1 cellular context compared by ENCODE assay signal in genomic region chr14:21308479-21309237, GRCh38.
TF ChIP-seq lines count a peak whose summit lies in the region.

No MANE protein-coding gene starts in this region.

TF ChIP-seq in HepG2, 621 proteins besides CTCF, POLR2A, EP300 and RAD21 (continued from another document and continues in another):
- TF ChIP-seq ZBTB44 (CRISPR knock-in tag; IDR thresholded peaks at IDR 0.05), result 0 out of 2 replicates have a peak, but pooled peaks have one; percentile 11
- 0 out of 2 replicates have a peak, but pooled peaks have one; percentile 74 for TF ChIP-seq ZNF276 (CRISPR knock-in tag; IDR thresholded peaks at IDR 0.05; ENCODE audit: low read depth)
- peak; percentile 85 for TF ChIP-seq ZNF781 (CRISPR knock-in tag; IDR thresholded peaks at IDR 0.05; ENCODE audit: borderline replicate concordance, not compliant biosample characterization)
- peak; percentile 27; the same call in 1 of the 2 replicates for TF ChIP-seq PBX3 (CRISPR knock-in tag; IDR thresholded peaks at IDR 0.05; ENCODE audit: borderline replicate concordance)
- peak; percentile 72 for TF ChIP-seq SP2 (CRISPR knock-in tag; IDR thresholded peaks at IDR 0.05)
- no peak for TF ChIP-seq ZNF513 (CRISPR knock-in tag; conservative IDR thresholded peaks at IDR 0.05)
- TF ChIP-seq ZNF329 (CRISPR knock-in tag; IDR thresholded peaks at IDR 0.05; ENCODE audit: low read depth), result no peak
- TF ChIP-seq ZNF784 (CRISPR knock-in tag; IDR thresholded peaks at IDR 0.05; ENCODE audit: borderline replicate concordance), result peak; percentile 25; the same call in 1 of the 2 replicates
- 0 out of 2 replicates have a peak, but pooled peaks have one; percentile 10 for TF ChIP-seq GMEB2 (CRISPR knock-in tag; IDR thresholded peaks at IDR 0.05; ENCODE audit: low read depth)
- TF ChIP-seq HNF1A (IDR thresholded peaks at IDR 0.05; ENCODE audit: low read depth), result no peak
- TF ChIP-seq HNF1A (CRISPR knock-in tag; IDR thresholded peaks at IDR 0.05; ENCODE audit: borderline replicate concordance), result peak; percentile 34; the same call in 1 of the 2 replicates
- TF ChIP-seq SSRP1 (CRISPR knock-in tag; IDR thresholded peaks at IDR 0.05), result peak; percentile 49; the same call in 1 of the 2 replicates
- peak; percentile 24; the same call in 1 of the 2 replicates for TF ChIP-seq NFIC (IDR thresholded peaks at IDR 0.05; ENCODE audit: low read length)
- TF ChIP-seq SP4 (CRISPR knock-in tag; IDR thresholded peaks at IDR 0.05), result peak; percentile 89
- TF ChIP-seq CBFB (CRISPR knock-in tag; IDR thresholded peaks at IDR 0.05), result 0 out of 2 replicates have a peak, but pooled peaks have one; percentile 5
- peak; percentile 43; the same call in 1 of the 2 replicates for TF ChIP-seq HNF1B (CRISPR knock-in tag; IDR thresholded peaks at IDR 0.05)
- peak; percentile 20; the same call in 1 of the 2 replicates for TF ChIP-seq ZMYM3 (CRISPR knock-in tag; IDR thresholded peaks at IDR 0.05)
- TF ChIP-seq ARNTL (CRISPR knock-in tag; IDR thresholded peaks at IDR 0.05), result peak; percentile 84
- TF ChIP-seq ZNF557 (CRISPR knock-in tag; IDR thresholded peaks at IDR 0.05), result no peak
- peak; percentile 53 for TF ChIP-seq FOXP4 (CRISPR knock-in tag; IDR thresholded peaks at IDR 0.05)
- TF ChIP-seq DMAP1 (CRISPR knock-in tag; IDR thresholded peaks at IDR 0.05), result peak; percentile 99
- peak; percentile 62; the same call in 1 of the 2 replicates for TF ChIP-seq ARID3A (IDR thresholded peaks at IDR 0.05; ENCODE audit: low read depth, low read length)
- peak; percentile 98 for TF ChIP-seq SAP130 (CRISPR knock-in tag; IDR thresholded peaks at IDR 0.05; ENCODE audit: low read depth)
- 0 out of 2 replicates have a peak, but pooled peaks have one; percentile 49 for TF ChIP-seq SAFB2 (CRISPR knock-in tag; IDR thresholded peaks at IDR 0.05; ENCODE audit: borderline replicate concordance, low read depth)
- 0 out of 2 replicates have a peak, but pooled peaks have one; percentile 17 for TF ChIP-seq ELF3 (CRISPR knock-in tag; IDR thresholded peaks at IDR 0.05)
- peak; percentile 82 for TF ChIP-seq PHF20 (CRISPR knock-in tag; IDR thresholded peaks at IDR 0.05)
- 0 out of 2 replicates have a peak, but pooled peaks have one; percentile 45 for TF ChIP-seq BRF2 (CRISPR knock-in tag; IDR thresholded peaks at IDR 0.05)
